Comparison of ENCODE assay signal across 2 cellular contexts in the genomic region with DNA sequence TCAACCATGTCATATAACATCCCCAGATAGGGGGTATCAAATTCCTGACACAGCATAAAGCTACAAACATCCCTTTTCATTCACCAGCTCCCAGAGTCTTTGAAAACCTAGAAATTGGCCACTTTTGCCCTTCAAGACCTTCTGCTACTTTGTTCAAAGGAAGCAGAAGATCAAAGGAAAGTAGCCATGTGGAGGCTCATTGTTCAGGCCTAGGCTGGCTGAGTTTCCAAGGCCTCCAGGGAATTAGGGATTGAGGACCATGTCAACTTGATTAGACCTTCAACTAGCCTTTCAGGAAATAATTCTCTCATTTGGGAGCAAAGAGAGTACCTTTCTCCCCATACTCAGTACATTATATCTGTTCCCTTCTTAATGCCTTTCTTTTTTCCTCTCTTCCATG.
TF ChIP-seq lines count a peak whose summit lies in the region.

No MANE protein-coding gene starts in this region.

TF ChIP-seq in SK-N-SH, 30 proteins besides CTCF, POLR2A, EP300 and RAD21 (continued from another document):
- TF ChIP-seq, protein P1, sequence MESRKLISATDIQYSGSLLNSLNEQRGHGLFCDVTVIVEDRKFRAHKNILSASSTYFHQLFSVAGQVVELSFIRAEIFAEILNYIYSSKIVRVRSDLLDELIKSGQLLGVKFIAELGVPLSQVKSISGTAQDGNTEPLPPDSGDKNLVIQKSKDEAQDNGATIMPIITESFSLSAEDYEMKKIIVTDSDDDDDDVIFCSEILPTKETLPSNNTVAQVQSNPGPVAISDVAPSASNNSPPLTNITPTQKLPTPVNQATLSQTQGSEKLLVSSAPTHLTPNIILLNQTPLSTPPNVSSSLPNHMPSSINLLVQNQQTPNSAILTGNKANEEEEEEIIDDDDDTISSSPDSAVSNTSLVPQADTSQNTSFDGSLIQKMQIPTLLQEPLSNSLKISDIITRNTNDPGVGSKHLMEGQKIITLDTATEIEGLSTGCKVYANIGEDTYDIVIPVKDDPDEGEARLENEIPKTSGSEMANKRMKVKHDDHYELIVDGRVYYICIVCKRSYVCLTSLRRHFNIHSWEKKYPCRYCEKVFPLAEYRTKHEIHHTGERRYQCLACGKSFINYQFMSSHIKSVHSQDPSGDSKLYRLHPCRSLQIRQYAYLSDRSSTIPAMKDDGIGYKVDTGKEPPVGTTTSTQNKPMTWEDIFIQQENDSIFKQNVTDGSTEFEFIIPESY (IDR thresholded peaks at IDR 0.05; ENCODE audit: borderline replicate concordance, low read depth), result no peak
- TF ChIP-seq JUND (IDR thresholded peaks at IDR 0.05) (no peak), ELF1 (IDR thresholded peaks at IDR 0.05) (no peak), CHD2 (IDR thresholded peaks at IDR 0.05; ENCODE audit: low read length, partially characterized antibody) (no peak), FOXJ3 (CRISPR knock-in tag; IDR thresholded peaks at IDR 0.05) (no peak), YY1 (IDR thresholded peaks at IDR 0.05; ENCODE audit: low read depth) (no peak), TEAD4 (IDR thresholded peaks at IDR 0.05; ENCODE audit: borderline replicate concordance, insufficient read depth) (no peak)
- TF ChIP-seq, protein P2, sequence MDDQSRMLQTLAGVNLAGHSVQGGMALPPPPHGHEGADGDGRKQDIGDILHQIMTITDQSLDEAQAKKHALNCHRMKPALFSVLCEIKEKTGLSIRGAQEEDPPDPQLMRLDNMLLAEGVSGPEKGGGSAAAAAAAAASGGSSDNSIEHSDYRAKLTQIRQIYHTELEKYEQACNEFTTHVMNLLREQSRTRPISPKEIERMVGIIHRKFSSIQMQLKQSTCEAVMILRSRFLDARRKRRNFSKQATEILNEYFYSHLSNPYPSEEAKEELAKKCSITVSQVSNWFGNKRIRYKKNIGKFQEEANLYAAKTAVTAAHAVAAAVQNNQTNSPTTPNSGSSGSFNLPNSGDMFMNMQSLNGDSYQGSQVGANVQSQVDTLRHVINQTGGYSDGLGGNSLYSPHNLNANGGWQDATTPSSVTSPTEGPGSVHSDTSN (IDR thresholded peaks at IDR 0.05), result no peak
- TF ChIP-seq, protein P3, sequence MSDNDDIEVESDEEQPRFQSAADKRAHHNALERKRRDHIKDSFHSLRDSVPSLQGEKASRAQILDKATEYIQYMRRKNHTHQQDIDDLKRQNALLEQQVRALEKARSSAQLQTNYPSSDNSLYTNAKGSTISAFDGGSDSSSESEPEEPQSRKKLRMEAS (IDR thresholded peaks at IDR 0.05; ENCODE audit: low read depth), result no peak
- TF ChIP-seq, protein P4, sequence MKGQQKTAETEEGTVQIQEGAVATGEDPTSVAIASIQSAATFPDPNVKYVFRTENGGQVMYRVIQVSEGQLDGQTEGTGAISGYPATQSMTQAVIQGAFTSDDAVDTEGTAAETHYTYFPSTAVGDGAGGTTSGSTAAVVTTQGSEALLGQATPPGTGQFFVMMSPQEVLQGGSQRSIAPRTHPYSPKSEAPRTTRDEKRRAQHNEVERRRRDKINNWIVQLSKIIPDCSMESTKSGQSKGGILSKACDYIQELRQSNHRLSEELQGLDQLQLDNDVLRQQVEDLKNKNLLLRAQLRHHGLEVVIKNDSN (IDR thresholded peaks at IDR 0.05; ENCODE audit: borderline replicate concordance, low read depth), result no peak
- TF ChIP-seq, protein P5, sequence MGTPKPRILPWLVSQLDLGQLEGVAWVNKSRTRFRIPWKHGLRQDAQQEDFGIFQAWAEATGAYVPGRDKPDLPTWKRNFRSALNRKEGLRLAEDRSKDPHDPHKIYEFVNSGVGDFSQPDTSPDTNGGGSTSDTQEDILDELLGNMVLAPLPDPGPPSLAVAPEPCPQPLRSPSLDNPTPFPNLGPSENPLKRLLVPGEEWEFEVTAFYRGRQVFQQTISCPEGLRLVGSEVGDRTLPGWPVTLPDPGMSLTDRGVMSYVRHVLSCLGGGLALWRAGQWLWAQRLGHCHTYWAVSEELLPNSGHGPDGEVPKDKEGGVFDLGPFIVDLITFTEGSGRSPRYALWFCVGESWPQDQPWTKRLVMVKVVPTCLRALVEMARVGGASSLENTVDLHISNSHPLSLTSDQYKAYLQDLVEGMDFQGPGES (IDR thresholded peaks at IDR 0.05; ENCODE audit: low read depth, low read length), result no peak

TF ChIP-seq in SK-N-SH treated with all-trans-retinoic acid at 6 μM for 48 hours, 23 proteins besides CTCF, POLR2A, EP300 and RAD21 (continued from another document):
- no peak for TF ChIP-seq ARNTL (CRISPR knock-in tag; IDR thresholded peaks at IDR 0.05; ENCODE audit: borderline replicate concordance, low read depth)
- TF ChIP-seq SNAI2 (CRISPR knock-in tag; IDR thresholded peaks at IDR 0.05), result no peak
- no peak for TF ChIP-seq BACH2 (CRISPR knock-in tag; IDR thresholded peaks at IDR 0.05; ENCODE audit: borderline replicate concordance)
- no peak for TF ChIP-seq RARB (CRISPR knock-in tag; IDR thresholded peaks at IDR 0.05)
- no peak for TF ChIP-seq CSDC2 (CRISPR knock-in tag; IDR thresholded peaks at IDR 0.05)
- TF ChIP-seq, protein P6, sequence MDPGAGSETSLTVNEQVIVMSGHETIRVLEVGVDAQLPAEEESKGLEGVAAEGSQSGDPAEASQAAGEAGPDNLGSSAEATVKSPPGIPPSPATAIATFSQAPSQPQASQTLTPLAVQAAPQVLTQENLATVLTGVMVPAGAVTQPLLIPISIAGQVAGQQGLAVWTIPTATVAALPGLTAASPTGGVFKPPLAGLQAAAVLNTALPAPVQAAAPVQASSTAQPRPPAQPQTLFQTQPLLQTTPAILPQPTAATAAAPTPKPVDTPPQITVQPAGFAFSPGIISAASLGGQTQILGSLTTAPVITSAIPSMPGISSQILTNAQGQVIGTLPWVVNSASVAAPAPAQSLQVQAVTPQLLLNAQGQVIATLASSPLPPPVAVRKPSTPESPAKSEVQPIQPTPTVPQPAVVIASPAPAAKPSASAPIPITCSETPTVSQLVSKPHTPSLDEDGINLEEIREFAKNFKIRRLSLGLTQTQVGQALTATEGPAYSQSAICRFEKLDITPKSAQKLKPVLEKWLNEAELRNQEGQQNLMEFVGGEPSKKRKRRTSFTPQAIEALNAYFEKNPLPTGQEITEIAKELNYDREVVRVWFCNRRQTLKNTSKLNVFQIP (CRISPR knock-in tag; IDR thresholded peaks at IDR 0.05; ENCODE audit: borderline replicate concordance, low read depth), result no peak
- TF ChIP-seq ZNF8 (CRISPR knock-in tag; IDR thresholded peaks at IDR 0.05), result no peak
